In the genomic region with DNA sequence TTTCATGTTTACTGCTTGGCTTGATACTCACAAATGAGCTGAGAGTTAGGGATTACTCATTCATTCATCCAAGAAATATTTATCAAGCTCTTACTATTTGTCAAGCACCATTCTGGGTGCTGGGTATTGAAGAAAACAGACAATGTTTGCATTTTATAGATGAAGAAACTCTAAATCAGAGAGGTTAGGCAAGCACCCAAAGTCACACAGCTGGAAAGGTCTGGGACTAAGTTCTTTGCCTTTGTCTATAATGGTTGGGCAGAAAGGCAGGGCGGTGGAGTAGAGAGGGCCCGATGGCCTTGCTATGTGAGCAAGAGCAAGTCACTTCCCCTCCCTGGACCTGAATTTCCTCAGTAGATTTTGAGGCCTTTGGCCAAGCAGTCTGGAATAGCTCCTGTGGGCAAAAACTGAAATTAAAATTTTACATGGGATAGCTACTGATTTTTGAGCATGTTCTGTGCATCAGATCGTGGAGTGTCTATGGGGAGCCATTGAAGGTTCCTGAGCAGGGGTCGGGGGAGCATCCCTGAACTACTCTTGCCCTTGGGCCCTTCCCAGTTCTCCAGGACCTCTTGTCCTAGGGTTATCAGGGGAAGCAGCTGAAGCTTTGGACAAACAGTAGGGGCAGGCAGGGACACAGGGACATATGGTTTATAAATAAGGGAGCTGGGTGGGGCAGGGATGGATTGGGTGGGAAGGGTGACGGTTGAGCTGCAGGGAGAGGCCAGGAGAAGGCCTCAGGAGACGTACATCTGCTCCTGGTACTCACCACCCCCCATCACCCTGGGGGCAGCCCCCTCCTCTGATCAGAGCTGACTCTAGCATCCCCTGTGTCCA, we compare ENCODE assay signal across 30 cellular contexts. TPM values are rescaled to one million over a fixed set of nuclear protein-coding genes. Genes with fewer than 3 reads are reported as not detected.
DNase-seq lines count a peak whose midpoint lies in the region; ATAC-seq and TF ChIP-seq lines count a peak whose summit lies in the region.
"Had no signal": no experiment of that assay in that cellular context is flagged by ENCODE, and none has a peak within 500 bp of the region (broad histone marks: within the 10 kb centered on the region; RNA-seq: fewer than 3 reads in every experiment).

No MANE protein-coding gene starts in this region.

- peaks cover 0 to 30% (median 22%) of the 10 kb centered on the region in 4 donors for H3K4me1 ChIP-seq in sigmoid colon
- H3K4me1 ChIP-seq: BE2C, right lobe of liver had no signal

- no peak for TF ChIP-seq EP300 in sigmoid colon (IDR thresholded peaks at IDR 0.05)

- DNase-seq in Right ventricle myocardium inferior (ENCODE audit: missing footprints) (no peak), cardiac septum (ENCODE audit: low spot score) (no peak), iPS-NIHi7 (ENCODE audit: extremely low spot score) (peak; percentile 2), sigmoid colon (peak; percentile 42), DMS79 (lab: John Stamatoyannopoulos, UW) (no peak), NCI-H345 (lab: John Stamatoyannopoulos, UW) (no peak), AML-193 (lab: John Stamatoyannopoulos, UW) (no peak)
- DNase-seq: activated CD8-positive, alpha-beta memory T cell treated with anti-CD3 and anti-CD28 coated beads for 24 hours; activated gamma-delta T cell; activated T-cell treated with anti-CD3 and anti-CD28 coated beads, Interleukin-2, amount 50 U/mL, for 1 hour; BE2C; CD8-positive, alpha-beta memory T cell; gastrocnemius medialis; NCI-H1105; NCI-H187 treated with DMSO at 0.1 percent for 48 hours; NCI-H526 treated with DMSO at 0.1 percent for 48 hours; right lobe of liver; stimulated activated naive CD4-positive, alpha-beta T cell treated with Interleukin-2 at 50 U/mL for 16 hours had no signal

- H3K27ac ChIP-seq in sigmoid colon: no peak overlapping the region
- H3K27ac ChIP-seq: right lobe of liver had no signal

- no peak overlapping the region for H3K4me3 Mint-ChIP-seq in activated T-helper 17 cell treated with anti-CD3 and anti-CD28 coated beads, Interleukin-2, amount 50 U/mL, for 72 hours
- H3K4me3 Mint-ChIP-seq: CD8-positive, alpha-beta memory T cell; central memory CD8-positive, alpha-beta T cell; T-helper 1 cell treated with Interleukin-12 subunit alpha and Interleukin-12 subunit beta and Interleukin-4 antibody, amounts not matched to agents 30 μg/mL and 1 μg/mL, for 36 hours had no signal

- no peaks in the 10 kb centered on the region for H3K4me1 Mint-ChIP-seq in activated T-helper 17 cell treated with anti-CD3 and anti-CD28 coated beads, Interleukin-2, amount 50 U/mL, for 72 hours
- H3K4me1 Mint-ChIP-seq: CD8-positive, alpha-beta memory T cell; central memory CD8-positive, alpha-beta T cell had no signal

- H3K27ac Mint-ChIP-seq in activated T-helper 17 cell treated with anti-CD3 and anti-CD28 coated beads, Interleukin-2, amount 50 U/mL, for 72 hours: peak overlapping the region; percentile 30
- H3K27ac Mint-ChIP-seq: CD8-positive, alpha-beta memory T cell; T-helper 1 cell treated with Interleukin-12 subunit alpha and Interleukin-12 subunit beta and Interleukin-4 antibody, amounts not matched to agents 30 μg/mL and 1 μg/mL, for 36 hours had no signal

- no peak overlapping the region for H3K4me3 ChIP-seq in sigmoid colon
- H3K4me3 ChIP-seq: gastrocnemius medialis, right lobe of liver had no signal

- no peaks in the 10 kb centered on the region for H3K36me3 Mint-ChIP-seq in activated T-helper 17 cell treated with anti-CD3 and anti-CD28 coated beads, Interleukin-2, amount 50 U/mL, for 72 hours (ENCODE audit: low read depth)
- H3K36me3 Mint-ChIP-seq: CD8-positive, alpha-beta memory T cell had no signal

- H3K27me3 Mint-ChIP-seq in activated T-helper 17 cell treated with anti-CD3 and anti-CD28 coated beads, Interleukin-2, amount 50 U/mL, for 72 hours: peaks cover 13% of the 10 kb centered on the region

- ATAC-seq in Right ventricle myocardium inferior: peak; percentile 20
- no peak for ATAC-seq in activated T-helper 17 cell treated with anti-CD3 and anti-CD28 coated beads, Interleukin-2, amount 50 U/mL, for 72 hours (replicated peaks)
- ATAC-seq: gastrocnemius medialis, right lobe of liver had no signal

- H3K27me3 ChIP-seq in sigmoid colon: no peaks in the 10 kb centered on the region
- H3K27me3 ChIP-seq: BE2C, right lobe of liver had no signal

- no peaks in the 10 kb centered on the region for H3K36me3 ChIP-seq in sigmoid colon
- H3K36me3 ChIP-seq: BE2C, gastrocnemius medialis, right lobe of liver had no signal

- no peaks in the 10 kb centered on the region for H3K9me3 Mint-ChIP-seq in activated T-helper 17 cell treated with anti-CD3 and anti-CD28 coated beads, Interleukin-2, amount 50 U/mL, for 72 hours
- H3K9me3 Mint-ChIP-seq: CD8-positive, alpha-beta memory T cell; central memory CD8-positive, alpha-beta T cell; T-helper 1 cell treated with Interleukin-12 subunit alpha and Interleukin-12 subunit beta and Interleukin-4 antibody, amounts not matched to agents 30 μg/mL and 1 μg/mL, for 36 hours had no signal

- 54 to 73% methylated on average over 6 of the region's 6 CpGs for WGBS in sigmoid colon, 2 donors

- intact Hi-C loops in Right ventricle myocardium inferior (cut with DNase I) (loop anchor here (5.0 kb wide), 1 partner anchor 37 kb away; no protein-coding TSS in a partner anchor), cardiac septum (cut with DNase I) (loop anchor here (5.0 kb wide), 2 partner anchors 42 to 43 kb away; no protein-coding TSS in a partner anchor), sigmoid colon (cut with DNase I) (loop anchor here (5.0 kb wide), 1 partner anchor 187 kb away; no protein-coding TSS in a partner anchor)

- no peaks in the 10 kb centered on the region for H3K9me3 ChIP-seq in sigmoid colon
- H3K9me3 ChIP-seq: BE2C, gastrocnemius medialis, right lobe of liver had no signal

- no peak for TF ChIP-seq CTCF in sigmoid colon (IDR thresholded peaks at IDR 0.05)

- no peak for TF ChIP-seq POLR2A in sigmoid colon (IDR thresholded peaks at IDR 0.05)

RNA-seq across cellular contexts. Expression of gene AQP1, which starts 23.3 kb away (rescaled TPM):
- total RNA-seq in Right ventricle myocardium inferior: 284 TPM
- total RNA-seq in cardiac septum: 155 TPM
- under 1 TPM in 1 of 2 donors, not detected in 1; 0.08 TPM for total RNA-seq in activated T-helper 17 cell treated with anti-CD3 and anti-CD28 coated beads, Interleukin-2, amount 50 U/mL, for 72 hours
- 100 to 1,000 TPM in 3 of 4 donors, 10 to 100 TPM in 1; 66.0 to 191 (median 146) TPM for total RNA-seq in sigmoid colon
- polyA plus RNA-seq in sigmoid colon: 10 to 100 TPM in 1 of 3 donors, 1 to 10 TPM in 2; 3.7 to 41.8 (median 7.8) TPM
- total RNA-seq: G401 had no signal
- polyA plus RNA-seq: CD8-positive, alpha-beta memory T cell had no signal

RNA-seq across cellular contexts. Expression of gene GHRHR, which starts 28.8 kb away (rescaled TPM):
- total RNA-seq in Right ventricle myocardium inferior: not detected
- total RNA-seq in cardiac septum: not detected
- total RNA-seq in activated T-helper 17 cell treated with anti-CD3 and anti-CD28 coated beads, Interleukin-2, amount 50 U/mL, for 72 hours: not detected
- not detected for total RNA-seq in sigmoid colon
- polyA plus RNA-seq in sigmoid colon: not detected
- total RNA-seq: astrocyte; CD8-positive, alpha-beta memory T cell; dermis microvascular lymphatic vessel endothelial cell; G401; gastrocnemius medialis; H4; lung microvascular endothelial cell; M059J; SK-MEL-5 had no signal
- polyA plus RNA-seq: CD8-positive, alpha-beta memory T cell; keratinocyte; neural cell had no signal

Comparison
In these comparisons a context has a peak if more than half of its experiments do, and no peak if none do; other contexts are left out.
1. DNase-seq: peak in iPS-NIHi7 (single experiment) and sigmoid colon (single experiment); none in Right ventricle myocardium inferior (single experiment), cardiac septum (single experiment), DMS79 (single experiment), NCI-H345 (single experiment) and AML-193 (0 of 2).
2. RNA of gene AQP1, which starts 23.3 kb away (total RNA-seq): 284 TPM in Right ventricle myocardium inferior (single experiment), 66.0 to 191 TPM in sigmoid colon and 155 TPM in cardiac septum (single experiment); 0.08 TPM in activated T-helper 17 cell treated with anti-CD3 and anti-CD28 coated beads, Interleukin-2, amount 50 U/mL, for 72 hours; every median in the first group is over 10 times any median in the second.